ENCODE assay signal across 22 cellular contexts in genomic region chr2:212180684-212181083, GRCh38.
A peak's percentile ranks its signal among the peaks of the same experiment; 100 is the strongest.
DNase-seq lines count a peak whose midpoint lies in the region; FAIRE-seq and TF ChIP-seq lines count a peak whose summit lies in the region.
"Had no signal": no experiment of that assay in that cellular context is flagged by ENCODE, and none has a peak within 500 bp of the region (broad histone marks: within the 10 kb centered on the region; RNA-seq: fewer than 3 reads in every experiment).

No MANE protein-coding gene starts in this region.

- no peak for TF ChIP-seq CTCF in astrocyte (IDR thresholded peaks at IDR 0.05; ENCODE audit: insufficient read depth, low read depth, low read length)

- H3K9me3 ChIP-seq in astrocyte (ENCODE audit: insufficient read depth, low read depth, low read length): no peaks in the 10 kb centered on the region
- H3K9me3 ChIP-seq: A549; BLaER1 treated with 17β-estradiol and CSF1 and Interleukin-3, amounts not matched to agents 10 nM and 100 nM; Caco-2 had no signal

- no peak overlapping the region for H3K9ac ChIP-seq in astrocyte (ENCODE audit: low read length)
- H3K9ac ChIP-seq: BLaER1 treated with 17β-estradiol and CSF1 and Interleukin-3, amounts not matched to agents 10 nM and 100 nM had no signal

- no peak for FAIRE-seq in astrocyte (lab: Jason Lieb, UNC)
- FAIRE-seq: A549, D721Med, G401.6, GM12891, GM19239 had no signal

- no peak overlapping the region for H3K4me3 Mint-ChIP-seq in astrocyte (ENCODE audit: unreplicated experiment)
- no peak overlapping the region for H3K4me3 Mint-ChIP-seq in activated T-helper 2 cell treated with anti-CD3 and anti-CD28 coated beads, Interferon-gamma antibody, Interleukin-2, Interleukin-4, amounts not matched to agents 10 μg/mL and 5 μg/mL and 100 μg/mL, durations not matched to agents 14 hours and 24 hours and 36 hours (ENCODE audit: low read depth)
- H3K4me3 Mint-ChIP-seq: B cell; CD4-positive, alpha-beta T cell; CD8-positive, alpha-beta T cell had no signal

- H3K27me3 Mint-ChIP-seq in astrocyte (ENCODE audit: low read depth, unreplicated experiment): no peaks in the 10 kb centered on the region
- no peaks in the 10 kb centered on the region for H3K27me3 Mint-ChIP-seq in activated T-helper 2 cell treated with anti-CD3 and anti-CD28 coated beads, Interferon-gamma antibody, Interleukin-2, Interleukin-4, amounts not matched to agents 10 μg/mL and 5 μg/mL and 100 μg/mL, durations not matched to agents 14 hours and 24 hours and 36 hours (ENCODE audit: low read depth)
- H3K27me3 Mint-ChIP-seq: B cell; CD4-positive, alpha-beta T cell had no signal

- intact Hi-C loops in activated T-helper 2 cell treated with anti-CD3 and anti-CD28 coated beads, Interferon-gamma antibody, Interleukin-2, Interleukin-4, amounts not matched to agents 10 μg/mL and 5 μg/mL and 100 μg/mL, durations not matched to agents 14 hours and 24 hours and 36 hours (cut with micrococcal nuclease): no loop called here

- no peak overlapping the region for H3K4me2 ChIP-seq in astrocyte (ENCODE audit: low read length)
- H3K4me2 ChIP-seq: A549; BLaER1 treated with 17β-estradiol and CSF1 and Interleukin-3, amounts not matched to agents 10 nM and 100 nM had no signal

- H3K36me3 Mint-ChIP-seq in astrocyte (ENCODE audit: low read depth, unreplicated experiment): no peaks in the 10 kb centered on the region
- H3K36me3 Mint-ChIP-seq in activated T-helper 2 cell treated with anti-CD3 and anti-CD28 coated beads, Interferon-gamma antibody, Interleukin-2, Interleukin-4, amounts not matched to agents 10 μg/mL and 5 μg/mL and 100 μg/mL, durations not matched to agents 14 hours and 24 hours and 36 hours (ENCODE audit: low read depth): no peaks in the 10 kb centered on the region
- H3K36me3 Mint-ChIP-seq: CD8-positive, alpha-beta T cell had no signal

- no peak overlapping the region for H2AFZ ChIP-seq in astrocyte (ENCODE audit: low read depth, low read length)

- H3K4me1 ChIP-seq in astrocyte (ENCODE audit: insufficient read depth, low read length): no peaks in the 10 kb centered on the region
- H3K4me1 ChIP-seq: A549; BLaER1 treated with 17β-estradiol and CSF1 and Interleukin-3, amounts not matched to agents 10 nM and 100 nM; Caco-2 had no signal

- peak overlapping the region; percentile 58 for H3K27ac Mint-ChIP-seq in astrocyte (ENCODE audit: unreplicated experiment)
- H3K27ac Mint-ChIP-seq in activated T-helper 2 cell treated with anti-CD3 and anti-CD28 coated beads, Interferon-gamma antibody, Interleukin-2, Interleukin-4, amounts not matched to agents 10 μg/mL and 5 μg/mL and 100 μg/mL, durations not matched to agents 14 hours and 24 hours and 36 hours: no peak overlapping the region
- H3K27ac Mint-ChIP-seq: B cell; CD4-positive, alpha-beta T cell; CD8-positive, alpha-beta T cell had no signal

- H3K4me3 ChIP-seq in astrocyte (ENCODE audit: insufficient read depth, low read depth, low read length): no peak overlapping the region
- H3K4me3 ChIP-seq: A549; BLaER1 treated with 17β-estradiol and CSF1 and Interleukin-3, amounts not matched to agents 10 nM and 100 nM had no signal

- H3K27ac ChIP-seq in astrocyte (ENCODE audit: low read depth, low read length): no peak overlapping the region
- H3K27ac ChIP-seq: 22Rv1; A549; BLaER1 treated with 17β-estradiol and CSF1 and Interleukin-3, amounts not matched to agents 10 nM and 100 nM; C4-2B had no signal

- peaks cover 6% of the 10 kb centered on the region for H3K4me1 Mint-ChIP-seq in astrocyte (ENCODE audit: low read depth, unreplicated experiment)
- H3K4me1 Mint-ChIP-seq in activated T-helper 2 cell treated with anti-CD3 and anti-CD28 coated beads, Interferon-gamma antibody, Interleukin-2, Interleukin-4, amounts not matched to agents 10 μg/mL and 5 μg/mL and 100 μg/mL, durations not matched to agents 14 hours and 24 hours and 36 hours (ENCODE audit: low read depth): no peaks in the 10 kb centered on the region
- H3K4me1 Mint-ChIP-seq: B cell had no signal

- DNase-seq in NCI-H1105 treated with DMSO at 0.1 percent for 48 hours (lab: John Stamatoyannopoulos, UW) (peak; percentile 11), NCI-H1105 (lab: John Stamatoyannopoulos, UW) (no peak), NCI-H82 (lab: John Stamatoyannopoulos, UW) (peak; percentile 10), astrocyte (ENCODE audit: low read depth) (no peak), NCI-H1436 treated with DMSO at 0.1 percent for 48 hours (lab: John Stamatoyannopoulos, UW) (no peak)
- no peak for DNase-seq in activated T-helper 2 cell treated with anti-CD3 and anti-CD28 coated beads, Interferon-gamma antibody, Interleukin-2, Interleukin-4, amounts not matched to agents 10 μg/mL and 5 μg/mL and 100 μg/mL, durations not matched to agents 14 hours and 24 hours and 36 hours (ENCODE audit: low spot score)
- DNase-seq: AML-193; Caco-2; Calu3; CD4-positive, alpha-beta T cell; CD8-positive, alpha-beta T cell; DMS79 treated with DMSO at 0.1 percent for 48 hours; GF-D8 had no signal

- H3K27me3 ChIP-seq in astrocyte (ENCODE audit: insufficient read depth, low read length): no peaks in the 10 kb centered on the region
- H3K27me3 ChIP-seq: BLaER1 treated with 17β-estradiol and CSF1 and Interleukin-3, amounts not matched to agents 10 nM and 100 nM had no signal

- no peaks in the 10 kb centered on the region for H4K20me1 ChIP-seq in astrocyte (ENCODE audit: insufficient read depth, low read length)
- H4K20me1 ChIP-seq: BLaER1 treated with 17β-estradiol and CSF1 and Interleukin-3, amounts not matched to agents 10 nM and 100 nM had no signal

- H3K79me2 ChIP-seq in astrocyte (ENCODE audit: insufficient read depth, low read length): no peaks in the 10 kb centered on the region

- H3K36me3 ChIP-seq in astrocyte (ENCODE audit: insufficient read depth, low read length): no peaks in the 10 kb centered on the region
- H3K36me3 ChIP-seq: BLaER1 treated with 17β-estradiol and CSF1 and Interleukin-3, amounts not matched to agents 10 nM and 100 nM had no signal

- H3K9me3 Mint-ChIP-seq in astrocyte (ENCODE audit: unreplicated experiment): no peaks in the 10 kb centered on the region
- no peaks in the 10 kb centered on the region for H3K9me3 Mint-ChIP-seq in activated T-helper 2 cell treated with anti-CD3 and anti-CD28 coated beads, Interferon-gamma antibody, Interleukin-2, Interleukin-4, amounts not matched to agents 10 μg/mL and 5 μg/mL and 100 μg/mL, durations not matched to agents 14 hours and 24 hours and 36 hours
- H3K9me3 Mint-ChIP-seq: CD4-positive, alpha-beta T cell had no signal

Comparison
In these comparisons a context has a peak if more than half of its experiments do, and no peak if none do; other contexts are left out.
1. DNase-seq: peak in NCI-H1105 treated with DMSO at 0.1 percent for 48 hours (single experiment) and NCI-H82 (single experiment); none in NCI-H1105 (single experiment), astrocyte (single experiment), activated T-helper 2 cell treated with anti-CD3 and anti-CD28 coated beads, Interferon-gamma antibody, Interleukin-2, Interleukin-4, amounts not matched to agents 10 μg/mL and 5 μg/mL and 100 μg/mL, durations not matched to agents 14 hours and 24 hours and 36 hours (single experiment) and NCI-H1436 treated with DMSO at 0.1 percent for 48 hours (single experiment).